8 cellular contexts compared by ENCODE assay signal in genomic region chr10:110556993-110557601, GRCh38. TPM values are rescaled to one million over a fixed set of nuclear protein-coding genes. Genes with fewer than 3 reads are reported as not detected.
DNase-seq lines count a peak whose midpoint lies in the region; ATAC-seq and TF ChIP-seq lines count a peak whose summit lies in the region.

No MANE protein-coding gene starts in this region.

- no peak for TF ChIP-seq POLR2A in erythroblast (IDR thresholded peaks at IDR 0.05; ENCODE audit: low read length)

- H3K23ac ChIP-seq in neuronal stem cell (ENCODE audit: low read depth, low read length, poor library complexity) = no peak overlapping the region

- no peak overlapping the region for H3K14ac ChIP-seq in neuronal stem cell (ENCODE audit: low read length)

- H4K91ac ChIP-seq in neuronal stem cell (ENCODE audit: low read depth, low read length, poor library complexity) = no peak overlapping the region

- no peak overlapping the region for H3K18ac ChIP-seq in neuronal stem cell (ENCODE audit: low read length)

- H3K27ac ChIP-seq in neuronal stem cell (replicated peaks; ENCODE audit: low read length) (no peak overlapping the region), upper lobe of right lung (no peak overlapping the region)

- no peak overlapping the region for H3K4me3 ChIP-seq in H7 (ENCODE audit: insufficient read depth, low read depth, low read length)
- no peak overlapping the region for H3K4me3 ChIP-seq in neuronal stem cell (ENCODE audit: low read length in 2 of 2)
- no peak overlapping the region for H3K4me3 ChIP-seq in upper lobe of right lung

- H2BK120ac ChIP-seq in neuronal stem cell (ENCODE audit: low read depth, low read length) = no peak overlapping the region

- H3K4ac ChIP-seq in neuronal stem cell (ENCODE audit: low read length) = no peak overlapping the region

- no peak overlapping the region for H3K4me2 ChIP-seq in neuronal stem cell (ENCODE audit: insufficient read depth, low read length, poor library complexity, severe bottlenecking)

- TF ChIP-seq CTCF in upper lobe of right lung (IDR thresholded peaks at IDR 0.05) = peak; percentile 79

- H3K27me3 ChIP-seq in H7 (ENCODE audit: control insufficient read depth, insufficient read depth, low read length) = no peaks in the 10 kb centered on the region
- no peaks in the 10 kb centered on the region for H3K27me3 ChIP-seq in neuronal stem cell (ENCODE audit: control insufficient read depth in 3 of 3, insufficient read depth in 3 of 3, low read depth in 1 of 3, low read length in 3 of 3)
- H3K27me3 ChIP-seq in upper lobe of right lung = no peaks in the 10 kb centered on the region

- no peaks in the 10 kb centered on the region for H3K79me1 ChIP-seq in neuronal stem cell (ENCODE audit: low read depth, low read length)

- DNase-seq in EH (ENCODE audit: low read depth) (peak; percentile 74), H7 (peak; percentile 47), NCI-H748 treated with DMSO at 0.1 percent for 48 hours (lab: John Stamatoyannopoulos, UW) (peak; percentile 1), erythroblast (lab: John Stamatoyannopoulos, UW) (peak; percentile 66 to 78), neuronal stem cell (ENCODE audit: low spot score) (peak; percentile 31), upper lobe of right lung (no peak), 8988T (no peak)
- DNase-seq in activated CD8-positive, alpha-beta memory T cell treated with anti-CD3 and anti-CD28 coated beads, Interleukin-2, amount 50 U/mL, for 1 hour (ENCODE audit: extremely low read depth) = peak; percentile 36

- no peak overlapping the region for H4K8ac ChIP-seq in neuronal stem cell (ENCODE audit: low read depth, low read length)

- no peaks in the 10 kb centered on the region for H3K4me1 ChIP-seq in neuronal stem cell (ENCODE audit: control insufficient read depth in 2 of 2, insufficient read depth in 1 of 2, low read depth in 1 of 2, low read length in 2 of 2)
- H3K4me1 ChIP-seq in upper lobe of right lung = no peaks in the 10 kb centered on the region

- H2AK5ac ChIP-seq in neuronal stem cell (ENCODE audit: low read depth, low read length) = no peak overlapping the region

- H2AFZ ChIP-seq in neuronal stem cell (ENCODE audit: low read length) = no peak overlapping the region

- H3K36me3 ChIP-seq in H7 (replicated peaks; ENCODE audit: control insufficient read depth, insufficient read depth, low read length) = no peaks in the 10 kb centered on the region
- H3K36me3 ChIP-seq in neuronal stem cell (replicated peaks in 1 of 2; ENCODE audit: control insufficient read depth in 2 of 2, insufficient read depth in 2 of 2, low read length in 2 of 2) = no peaks in the 10 kb centered on the region
- no peaks in the 10 kb centered on the region for H3K36me3 ChIP-seq in upper lobe of right lung

- H2BK15ac ChIP-seq in neuronal stem cell (ENCODE audit: low read length) = no peak overlapping the region

- no peak overlapping the region for H3K9ac ChIP-seq in neuronal stem cell (ENCODE audit: low read depth, low read length, poor library complexity)

- H2BK12ac ChIP-seq in neuronal stem cell (ENCODE audit: low read length) = no peak overlapping the region

- peak; percentile 90 for ATAC-seq in upper lobe of right lung

- H3K9me3 ChIP-seq in neuronal stem cell (replicated peaks in 1 of 2; ENCODE audit: control insufficient read depth in 2 of 2, insufficient read depth in 1 of 2, low read depth in 1 of 2, low read length in 2 of 2) = peaks cover 0 to 5% of the 10 kb centered on the region in 2 donors
- no peaks in the 10 kb centered on the region for H3K9me3 ChIP-seq in upper lobe of right lung

- no peak overlapping the region for H2BK5ac ChIP-seq in neuronal stem cell (ENCODE audit: low read length)

- no CpG with 5 or more reads among the region's 9 CpGs for WGBS in neuronal stem cell (ENCODE audit: extremely low coverage in 2 of 2, insufficient read length in 2 of 2, insufficient replicate concordance in 1 of 2), 2 donors

- intact Hi-C loops in upper lobe of right lung (cut with DNase I) = no loop called here

RNA-seq across cellular contexts. Expression of gene SMC3, which starts 10.4 kb away (rescaled TPM):
- 33.1 and 57.6 TPM in 2 replicates for total RNA-seq in H7 (2014; rRNA removed; shearing (Covaris generic))
- polyA plus RNA-seq in neuronal stem cell (2013, experiment 1 of 2) = 85.0 TPM
- 86.3 TPM for polyA plus RNA-seq in neuronal stem cell (2013, experiment 2 of 2)
- 29.8 TPM for total RNA-seq in upper lobe of right lung

RNA-seq across cellular contexts. Expression of gene DUSP5, which starts 59.4 kb away (rescaled TPM):
- 24.9 and 25.1 TPM in 2 replicates for total RNA-seq in H7 (2014; rRNA removed; shearing (Covaris generic))
- 1.4 TPM for polyA plus RNA-seq in neuronal stem cell (2013, experiment 1 of 2)
- polyA plus RNA-seq in neuronal stem cell (2013, experiment 2 of 2) = 1.6 TPM
- total RNA-seq in upper lobe of right lung = 24.0 TPM

Comparison
In these comparisons a context has a peak if more than half of its experiments do, and no peak if none do; other contexts are left out.
1. DNase-seq: peak in EH (single experiment), H7 (single experiment), NCI-H748 treated with DMSO at 0.1 percent for 48 hours (single experiment), activated CD8-positive, alpha-beta memory T cell treated with anti-CD3 and anti-CD28 coated beads, Interleukin-2, amount 50 U/mL, for 1 hour (single experiment), erythroblast (2 of 2) and neuronal stem cell (single experiment); none in upper lobe of right lung (single experiment) and 8988T (single experiment).